9 cellular contexts compared by ENCODE assay signal in genomic region chr2:98664323-98664722, GRCh38. TPM values are rescaled to one million over a fixed set of nuclear protein-coding genes. Genes with fewer than 3 reads are reported as not detected.
DNase-seq lines count a peak whose midpoint lies in the region; ATAC-seq, FAIRE-seq and TF ChIP-seq lines count a peak whose summit lies in the region.
"Had no signal": no experiment of that assay in that cellular context is flagged by ENCODE, and none has a peak within 500 bp of the region (broad histone marks: within the 10 kb centered on the region; RNA-seq: fewer than 3 reads in every experiment).

No MANE protein-coding gene starts in this region.

- in situ Hi-C loops in K562 (cut with MboI): no loop called here

- H3K27me3 ChIP-seq in K562 (ENCODE audit: control insufficient read depth in 2 of 2, insufficient read depth in 2 of 2, low read length in 2 of 2) (0 out of 5 replicates have a peak, but pooled peaks cover 0 to 3% of the 10 kb centered on the region in 2 experiments), smooth muscle cell (ENCODE audit: low read depth) (no peaks in the 10 kb centered on the region)

- TF ChIP-seq RAD21 in K562 (CRISPR knock-in tag; conservative IDR thresholded peaks at IDR 0.05 in 1 of 2, IDR thresholded peaks at IDR 0.05 in 1 of 2): no peak

- H3K9ac ChIP-seq in K562 (ENCODE audit: insufficient read depth in 1 of 2, low read depth in 2 of 2, low read length in 2 of 2): no peak overlapping the region
- no peak overlapping the region for H3K9ac ChIP-seq in smooth muscle cell (ENCODE audit: low read depth)
- H3K9ac ChIP-seq: parathyroid adenoma had no signal

- intact Hi-C loops in K562 (cut with micrococcal nuclease): no loop called here

- H3K4me2 ChIP-seq in K562 (ENCODE audit: insufficient read depth, low read length) (no peak overlapping the region), smooth muscle cell (no peak overlapping the region)

- POLR2A ChIA-PET in K562 (lab: Yijun Ruan, JAX): interaction anchor here (0.6 kb wide), 1 partner anchor 614 kb away, joined by 3 read pairs; no protein-coding TSS in a partner anchor

- H3K4me3 ChIP-seq in Jurkat, Clone E6-1 (ENCODE audit: low read length): peak overlapping the region; percentile 1; the same call in 1 of the 2 replicates
- H3K4me3 ChIP-seq in K562 (no peak overlapping the region), smooth muscle cell (no peak overlapping the region)

- no TSS peak for BruUV-seq in K562 (replicated peaks; lab: Mats Ljungman, UMichigan)

- no peaks in the 10 kb centered on the region for H4K20me1 ChIP-seq in K562 (replicated peaks; ENCODE audit: control insufficient read depth, insufficient read depth, low read length)
- H4K20me1 ChIP-seq in smooth muscle cell (ENCODE audit: low read depth): no peaks in the 10 kb centered on the region

- FAIRE-seq in K562 (lab: Jason Lieb, UNC): no peak

- H3K4me1 ChIP-seq in K562 (replicated peaks in 1 of 2; ENCODE audit: control insufficient read depth in 2 of 2, insufficient read depth in 2 of 2, low read length in 2 of 2) (no peaks in the 10 kb centered on the region; a peak in 2 of 5 replicates), smooth muscle cell (ENCODE audit: low read depth) (no peaks in the 10 kb centered on the region)

- CTCF ChIA-PET in K562 (lab: Yijun Ruan, JAX; ENCODE audit: low intra/inter-chr PET ratio): no interaction called here

- H3K9me1 ChIP-seq in K562 (ENCODE audit: control insufficient read depth, insufficient read depth, low read length): no peaks in the 10 kb centered on the region

- H3K9me3 ChIP-seq in K562 (replicated peaks; ENCODE audit: control insufficient read depth, insufficient read depth, low read depth, low read length) (no peaks in the 10 kb centered on the region), smooth muscle cell (replicated peaks; ENCODE audit: low read depth) (no peaks in the 10 kb centered on the region)

- TF ChIP-seq POLR2A in K562 (conservative IDR thresholded peaks at IDR 0.05): no peak

- 5% methylated on average over 3 of the region's 3 CpGs for WGBS in K562 (ENCODE audit: insufficient coverage, low coverage, missing lambda C conversion rate)
- WGBS in smooth muscle cell (ENCODE audit: low lambda C conversion rate): 78% methylated on average over 3 of the region's 3 CpGs

- ATAC-seq in K562 (peak; percentile 67; the same call in 2 of the 3 replicates), SK-N-SH treated with all-trans-retinoic acid at 6 μM for 48 hours (no peak)

- H3K27ac ChIP-seq in K562 (ENCODE audit: extremely low read depth, low read depth, low read length): no peak overlapping the region
- H3K27ac ChIP-seq in smooth muscle cell (ENCODE audit: low read depth): peak overlapping the region; percentile 59
- H3K27ac ChIP-seq: parathyroid adenoma had no signal

- TF ChIP-seq CTCF in K562 (IDR thresholded peaks at IDR 0.05 in 2 of 3, conservative IDR thresholded peaks at IDR 0.05 in 1 of 3; ENCODE audit: insufficient read depth in 2 of 3, low read depth in 1 of 3, low read length in 3 of 3) (no peak), smooth muscle cell (IDR thresholded peaks at IDR 0.05; ENCODE audit: borderline replicate concordance, insufficient read depth, poor library complexity, severe bottlenecking) (no peak)

- no peaks in the 10 kb centered on the region for H3K79me2 ChIP-seq in K562 (ENCODE audit: control insufficient read depth, insufficient read depth, low read length)
- no peaks in the 10 kb centered on the region for H3K79me2 ChIP-seq in smooth muscle cell (ENCODE audit: low read depth)

- H2AFZ ChIP-seq in K562 (ENCODE audit: low read depth, low read length) (no peak overlapping the region), smooth muscle cell (ENCODE audit: low read depth) (no peak overlapping the region)
- H2AFZ ChIP-seq: parathyroid adenoma had no signal

- no peaks in the 10 kb centered on the region for H3F3A ChIP-seq in smooth muscle cell (ENCODE audit: low read depth)

- no peak for TF ChIP-seq EP300 in K562 (IDR thresholded peaks at IDR 0.05; ENCODE audit: low read length)

- DNase-seq in Jurkat, Clone E6-1 (ENCODE audit: low read depth, low spot score): peak; percentile 93
- DNase-seq in T follicular helper cell (ENCODE audit: low read depth) (peak; percentile 36), K562 (ENCODE audit: extremely low read depth in 1 of 4, low spot score in 3 of 4) (no peak), smooth muscle cell (lab: John Stamatoyannopoulos, UW; ENCODE audit: unreplicated experiment) (no peak), glomerular visceral epithelial cell (ENCODE audit: extremely low spot score) (no peak), NCI-H345 (lab: John Stamatoyannopoulos, UW) (no peak), NCI-H510A treated with DMSO at 0.1 percent for 48 hours (lab: John Stamatoyannopoulos, UW) (no peak)

- H3K36me3 ChIP-seq in K562 (ENCODE audit: control insufficient read depth, insufficient read depth, low read length): no peaks in the 10 kb centered on the region
- H3K36me3 ChIP-seq in smooth muscle cell (ENCODE audit: low read depth): no peaks in the 10 kb centered on the region

TF ChIP-seq in K562, 482 proteins besides CTCF, POLR2A, EP300 and RAD21:
- no peak for TF ChIP-seq ZEB2 (IDR thresholded peaks at IDR 0.05)
- peak; percentile 37 to 59; a peak in 2 of 4 replicates for TF ChIP-seq TRIM24 (IDR thresholded peaks at IDR 0.05)
- peak; percentile 73 for TF ChIP-seq CEBPG (CRISPR knock-in tag; IDR thresholded peaks at IDR 0.05)
- peak; percentile 59 to 79 for TF ChIP-seq CEBPG (tag; conservative IDR thresholded peaks at IDR 0.05 in 1 of 2, IDR thresholded peaks at IDR 0.05 in 1 of 2)
- TF ChIP-seq CBX2 (IDR thresholded peaks at IDR 0.05; ENCODE audit: insufficient read depth, low read length, poor library complexity, severe bottlenecking): no peak
- peak; percentile 80 for TF ChIP-seq CEBPB (tag; IDR thresholded peaks at IDR 0.05)

TF ChIP-seq in SK-N-SH treated with all-trans-retinoic acid at 6 μM for 48 hours, 23 proteins besides CTCF, POLR2A, EP300 and RAD21:
- TF ChIP-seq TOX (CRISPR knock-in tag; IDR thresholded peaks at IDR 0.05; ENCODE audit: borderline replicate concordance): no peak
TF ChIP-seq in SK-N-SH treated with all-trans-retinoic acid at 6 μM for 48 hours: peak in this region for 0.

RNA-seq across cellular contexts. Expression of gene UNC50, which starts 55.9 kb away (rescaled TPM):
- 44.8 TPM for polyA plus RNA-seq in Jurkat, Clone E6-1 (2012; ENCODE audit: insufficient read depth, insufficient read length)
- 38.4 and 53.5 TPM in 2 replicates for total RNA-seq in K562 (2011; cell fraction: chromatin; rRNA removed; ENCODE audit: low replicate concordance)
- 35.9 and 36.9 TPM in 2 replicates for total RNA-seq in K562 (2011; cell fraction: nucleolus; rRNA removed)
- 55.4 and 57.3 TPM in 2 replicates for total RNA-seq in K562 (2011; cell fraction: nucleoplasm; rRNA removed)
- total RNA-seq in K562 (2014; rRNA removed) (30.0 and 30.4 TPM in 2 replicates), K562 (2014; rRNA removed; fragmentation: Illumina TruSeq; extraction: Trizol) (32.5 and 37.9 TPM in 2 replicates), K562 (2015; rRNA removed; fragmentation: Illumina TruSeq; extraction: Trizol) (37.6 and 38.2 TPM in 2 replicates), K562 (2021) (31.2 and 31.9 TPM in 2 replicates), smooth muscle cell (52.2 and 61.6 TPM in 2 replicates)
- polyA plus RNA-seq in K562 (2011; rRNA removed) (39.2 and 52.9 TPM in 2 replicates), K562 (2014; fragmentation: Illumina TruSeq; extraction: Trizol) (35.9 and 37.9 TPM in 2 replicates), K562 (2014; fragmentation: Nextera tagmentation; extraction: Ambion mirVana) (10 to 100 TPM; 36.6 to 37.9 TPM), K562 (2014; rRNA removed) (35.3 and 43.4 TPM in 2 replicates), smooth muscle cell (52.8 and 59.2 TPM in 2 replicates)
- polyA plus RNA-seq in K562 (2011; cell fraction: cytosol; rRNA removed): 21.7 and 46.9 TPM in 2 replicates
- polyA plus RNA-seq in K562 (2011; cell fraction: nucleus; rRNA removed): 30.0 and 45.2 TPM in 2 replicates
- 30.5 and 41.6 TPM in 2 replicates for polyA plus RNA-seq in K562 (2012)
- 19.8 and 20.4 TPM in 2 replicates for polyA minus RNA-seq in K562 (2011; rRNA and poly(A)+ RNA removed)
- polyA minus RNA-seq in K562 (2011; cell fraction: cytosol; rRNA and poly(A)+ RNA removed): 7.1 and 9.1 TPM in 2 replicates
- polyA minus RNA-seq in K562 (2011; cell fraction: nucleus; rRNA and poly(A)+ RNA removed): 14.7 and 25.9 TPM in 2 replicates

RNA-seq across cellular contexts. Expression of gene COA5, which starts 56.0 kb away (rescaled TPM):
- polyA plus RNA-seq in Jurkat, Clone E6-1 (2012; ENCODE audit: insufficient read depth, insufficient read length): 41.6 TPM
- 15.0 and 30.4 TPM in 2 replicates for total RNA-seq in K562 (2011; cell fraction: chromatin; rRNA removed; ENCODE audit: low replicate concordance)
- 18.6 and 22.3 TPM in 2 replicates for total RNA-seq in K562 (2011; cell fraction: nucleolus; rRNA removed)
- total RNA-seq in K562 (2011; cell fraction: nucleoplasm; rRNA removed): 30.0 and 40.5 TPM in 2 replicates
- total RNA-seq in K562 (2014; rRNA removed) (41.6 and 43.3 TPM in 2 replicates), K562 (2014; rRNA removed; fragmentation: Illumina TruSeq; extraction: Trizol) (41.7 and 43.4 TPM in 2 replicates), K562 (2015; rRNA removed; fragmentation: Illumina TruSeq; extraction: Trizol) (27.6 and 30.2 TPM in 2 replicates), K562 (2021) (33.4 and 33.9 TPM in 2 replicates), smooth muscle cell (20.1 and 20.2 TPM in 2 replicates)
- polyA plus RNA-seq in K562 (2011; rRNA removed) (50.7 and 54.7 TPM in 2 replicates), K562 (2014; fragmentation: Illumina TruSeq; extraction: Trizol) (27.2 and 27.6 TPM in 2 replicates), K562 (2014; fragmentation: Nextera tagmentation; extraction: Ambion mirVana) (10 to 100 TPM; 17.9 to 23.6 TPM), K562 (2014; rRNA removed) (60.4 and 77.6 TPM in 2 replicates), smooth muscle cell (27.8 and 29.4 TPM in 2 replicates)
- 13.8 and 32.7 TPM in 2 replicates for polyA plus RNA-seq in K562 (2011; cell fraction: cytosol; rRNA removed)
- polyA plus RNA-seq in K562 (2011; cell fraction: nucleus; rRNA removed): 46.8 and 52.2 TPM in 2 replicates
- 41.7 and 56.9 TPM in 2 replicates for polyA plus RNA-seq in K562 (2012)
- polyA minus RNA-seq in K562 (2011; rRNA and poly(A)+ RNA removed): 12.0 and 12.4 TPM in 2 replicates
- polyA minus RNA-seq in K562 (2011; cell fraction: cytosol; rRNA and poly(A)+ RNA removed): 9.8 and 11.1 TPM in 2 replicates
- 25.6 and 30.7 TPM in 2 replicates for polyA minus RNA-seq in K562 (2011; cell fraction: nucleus; rRNA and poly(A)+ RNA removed)

Comparison
In these comparisons a context has a peak if more than half of its experiments do, and no peak if none do; other contexts are left out.
1. DNase-seq: peak in Jurkat, Clone E6-1 (single experiment) and T follicular helper cell (single experiment); none in K562 (0 of 4), smooth muscle cell (single experiment), glomerular visceral epithelial cell (single experiment), NCI-H345 (single experiment) and NCI-H510A treated with DMSO at 0.1 percent for 48 hours (single experiment).